Comparison of ENCODE assay signal across 1 cellular context in the genomic region with DNA sequence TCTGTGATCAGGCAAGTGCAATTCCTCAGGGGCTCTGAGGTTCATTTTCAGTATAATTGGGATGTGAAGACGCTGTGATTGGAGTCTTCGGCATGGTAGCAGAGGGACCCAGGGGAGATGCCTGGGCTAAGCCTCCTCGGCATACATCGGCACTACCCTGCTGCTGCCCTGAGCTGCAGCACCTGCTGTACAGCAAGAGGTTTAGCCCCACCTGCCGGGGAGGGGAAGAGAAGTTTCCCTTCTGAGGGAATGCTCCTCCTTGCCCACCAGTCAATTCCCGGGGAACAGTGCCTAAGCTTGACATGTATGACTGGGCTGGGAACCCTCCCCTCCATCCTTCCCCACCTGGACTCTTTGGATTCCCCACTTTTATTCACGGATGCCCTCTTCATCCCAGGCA.
TF ChIP-seq lines count a peak whose summit lies in the region.

No MANE protein-coding gene starts in this region.

TF ChIP-seq in WTC11, 78 proteins besides CTCF, POLR2A, EP300 and RAD21 (continued from another document):
- TF ChIP-seq, protein P1, sequence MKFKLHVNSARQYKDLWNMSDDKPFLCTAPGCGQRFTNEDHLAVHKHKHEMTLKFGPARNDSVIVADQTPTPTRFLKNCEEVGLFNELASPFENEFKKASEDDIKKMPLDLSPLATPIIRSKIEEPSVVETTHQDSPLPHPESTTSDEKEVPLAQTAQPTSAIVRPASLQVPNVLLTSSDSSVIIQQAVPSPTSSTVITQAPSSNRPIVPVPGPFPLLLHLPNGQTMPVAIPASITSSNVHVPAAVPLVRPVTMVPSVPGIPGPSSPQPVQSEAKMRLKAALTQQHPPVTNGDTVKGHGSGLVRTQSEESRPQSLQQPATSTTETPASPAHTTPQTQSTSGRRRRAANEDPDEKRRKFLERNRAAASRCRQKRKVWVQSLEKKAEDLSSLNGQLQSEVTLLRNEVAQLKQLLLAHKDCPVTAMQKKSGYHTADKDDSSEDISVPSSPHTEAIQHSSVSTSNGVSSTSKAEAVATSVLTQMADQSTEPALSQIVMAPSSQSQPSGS (CRISPR knock-in tag; IDR thresholded peaks at IDR 0.05; ENCODE audit: borderline replicate concordance, low read depth), result no peak
- no peak for TF ChIP-seq GRHL2 (CRISPR knock-in tag; IDR thresholded peaks at IDR 0.05; ENCODE audit: insufficient replicate concordance, severe bottlenecking)
- TF ChIP-seq ETV6 (CRISPR knock-in tag; IDR thresholded peaks at IDR 0.05), result no peak; the same call in 1 of the 2 replicates
